Comparison of ENCODE assay signal across 27 cellular contexts in the genomic region with DNA sequence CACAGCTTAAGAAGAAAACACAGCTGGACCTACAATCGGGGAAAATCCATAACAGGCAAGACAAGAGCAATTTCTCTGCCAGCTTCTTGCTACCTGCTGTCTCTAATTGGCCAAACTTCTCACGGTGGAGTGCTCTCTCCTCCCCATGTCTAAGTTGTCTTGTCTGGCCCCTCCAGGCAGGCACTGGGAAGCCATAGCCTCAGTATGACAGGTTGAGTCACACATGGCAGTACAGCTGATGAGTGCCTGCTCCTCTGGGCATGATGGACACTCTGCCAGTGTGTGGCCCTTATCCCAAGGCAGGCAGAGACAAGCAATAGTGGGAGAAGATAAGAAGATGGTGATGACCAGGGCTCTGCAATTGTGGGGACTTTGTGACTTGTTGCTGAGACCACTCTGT.
"Had no signal": no experiment of that assay in that cellular context is flagged by ENCODE, and none has a peak within 500 bp of the region (broad histone marks: within the 10 kb centered on the region; RNA-seq: fewer than 3 reads in every experiment).

No MANE protein-coding gene starts in this region.

- H3K4me1 ChIP-seq: left lung, lower lobe of right lung, neural progenitor cell, right atrium auricular region, right lobe of liver, uterus had no signal

- H3K27ac ChIP-seq: hepatocyte, left lung, lower lobe of right lung, neural progenitor cell, ovary, right atrium auricular region, right lobe of liver, tibial nerve, uterus had no signal

- H3K4me3 Mint-ChIP-seq: mesothelial cell of epicardium; naive B cell; natural killer cell; nephron progenitor cell; neural progenitor cell; stimulated activated naive CD8-positive, alpha-beta T cell treated with anti-CD3 and anti-CD28 coated beads, Interleukin-15, amount 100 ng/mL, for 72 hours; type B pancreatic cell had no signal

- H3K9me3 Mint-ChIP-seq: mesothelial cell of epicardium; nephron progenitor cell; neural progenitor cell; stimulated activated naive CD8-positive, alpha-beta T cell treated with anti-CD3 and anti-CD28 coated beads, Interleukin-15, amount 100 ng/mL, for 72 hours; type B pancreatic cell had no signal

- H3K27me3 ChIP-seq: hepatocyte, left lung, neural progenitor cell, ovary, right atrium auricular region, right lobe of liver, tibial nerve had no signal

- H3K4me2 ChIP-seq: hepatocyte, neural progenitor cell, smooth muscle cell had no signal

- H3K9me3 ChIP-seq: left lung, lower lobe of right lung, ovary, right atrium auricular region, right lobe of liver, tibial nerve, uterus had no signal

- H3K27ac Mint-ChIP-seq: mesothelial cell of epicardium; naive B cell; natural killer cell; nephron progenitor cell; neural progenitor cell; progenitor cell of endocrine pancreas; stimulated activated naive CD8-positive, alpha-beta T cell treated with anti-CD3 and anti-CD28 coated beads, Interleukin-15, amount 100 ng/mL, for 72 hours; type B pancreatic cell had no signal

- H3K36me3 ChIP-seq: left lung, lower lobe of right lung, neural progenitor cell, ovary, right atrium auricular region, right lobe of liver, tibial nerve, uterus had no signal

- DNase-seq: left colon; lower lobe of right lung; mammary epithelial cell; mesendoderm; naive B cell; natural killer cell; nephron progenitor cell; ovary; right lobe of liver; stimulated activated CD4-positive, alpha-beta T cell treated with anti-CD3 and anti-CD28 coated beads, Interleukin-1b, Interleukin-23, amount 100 ng/mL, for 48 hours; stimulated activated CD4-positive, alpha-beta T cell treated with anti-CD3 and anti-CD28 coated beads, Interleukin-2, amount 100 ng/mL, for 48 hours; stimulated activated CD4-positive, alpha-beta T cell treated with anti-CD3 and anti-CD28 coated beads, Interleukin-4, amount 100 ng/mL, for 4 hours; stimulated activated CD8-positive, alpha-beta memory T cell treated with anti-CD3 and anti-CD28 coated beads, Interleukin-4, amount 100 ng/mL, for 48 hours; stimulated activated naive CD4-positive, alpha-beta T cell; stimulated activated naive CD8-positive, alpha-beta T cell treated with anti-CD3 and anti-CD28 coated beads, Interleukin-15, amount 100 ng/mL, for 72 hours; substantia nigra; uterus had no signal

- ATAC-seq: left colon; left lung; lower lobe of right lung; natural killer cell; right lobe of liver; stimulated activated naive CD8-positive, alpha-beta T cell treated with anti-CD3 and anti-CD28 coated beads, Interleukin-15, amount 100 ng/mL, for 72 hours had no signal

- H2AFZ ChIP-seq: hepatocyte, neural progenitor cell had no signal

- FAIRE-seq: keratinocyte had no signal

- H3K27me3 Mint-ChIP-seq: naive B cell; progenitor cell of endocrine pancreas; stimulated activated naive CD8-positive, alpha-beta T cell treated with anti-CD3 and anti-CD28 coated beads, Interleukin-15, amount 100 ng/mL, for 72 hours; type B pancreatic cell had no signal

- H3K36me3 Mint-ChIP-seq: mesothelial cell of epicardium, naive B cell, natural killer cell, neural progenitor cell, type B pancreatic cell had no signal

- H3K4me1 Mint-ChIP-seq: naive B cell; natural killer cell; nephron progenitor cell; neural progenitor cell; stimulated activated naive CD8-positive, alpha-beta T cell treated with anti-CD3 and anti-CD28 coated beads, Interleukin-15, amount 100 ng/mL, for 72 hours had no signal

- H3K4me3 ChIP-seq: hepatocyte, left lung, lower lobe of right lung, neural progenitor cell, ovary, right atrium auricular region, right lobe of liver, smooth muscle cell, tibial nerve, uterus had no signal

- H3K9ac ChIP-seq: neural progenitor cell had no signal

- H3K79me2 ChIP-seq: hepatocyte had no signal
